ENCODE assay signal across 13 cellular contexts in genomic region chr9:14080940-14081621, GRCh38.
DNase-seq lines count a peak whose midpoint lies in the region; ATAC-seq, FAIRE-seq and TF ChIP-seq lines count a peak whose summit lies in the region.
"Had no signal": no experiment of that assay in that cellular context is flagged by ENCODE, and none has a peak within 500 bp of the region (broad histone marks: within the 10 kb centered on the region; RNA-seq: fewer than 3 reads in every experiment).

No MANE protein-coding gene starts in this region.

- ATAC-seq in GM12878 (peak; percentile 48), GM21717 (IDR thresholded peaks at IDR 0.05; ENCODE audit: unreplicated experiment) (no peak), HG02798 (IDR thresholded peaks at IDR 0.05; ENCODE audit: poor library complexity, unreplicated experiment) (no peak)
- ATAC-seq: naive thymus-derived CD4-positive, alpha-beta T cell had no signal

- no peak overlapping the region for H3K27ac Mint-ChIP-seq in nephron progenitor cell
- H3K27ac Mint-ChIP-seq: activated naive CD4-positive, alpha-beta T cell treated with anti-CD3 and anti-CD28 coated beads, Interleukin-2, amount 50 U/mL, for 72 hours; naive thymus-derived CD4-positive, alpha-beta T cell had no signal

- H2AFZ ChIP-seq in GM12878 (ENCODE audit: control insufficient read depth, low read depth, low read length): no peak overlapping the region

- TF ChIP-seq POLR2A in NB4 (IDR thresholded peaks at IDR 0.05; ENCODE audit: extremely low read depth, insufficient read length): no peak
- TF ChIP-seq POLR2A in GM12878 (IDR thresholded peaks at IDR 0.05; ENCODE audit: low read depth, low read length): no peak

- BruUV-seq in GM12878 (replicated peaks; lab: Mats Ljungman, UMichigan): no TSS peak

- no peak overlapping the region for H3K27ac ChIP-seq in GM12878 (ENCODE audit: control insufficient read depth, insufficient read depth)

- intact Hi-C loops in GM12878 (cut with micrococcal nuclease; ENCODE audit: unreplicated experiment): no loop called here

- RAD21 ChIA-PET in GM12878 (lab: Charles Lee; ENCODE audit: unreplicated experiment): no interaction called here

- POLR2A ChIA-PET in GM12878 (lab: Charles Lee): no interaction called here

- CTCF ChIA-PET in GM12878 (lab: Yijun Ruan, JAX): interaction anchor here (1.7 kb wide), 1 partner anchor 10 kb away, joined by 4 read pairs; no protein-coding TSS in a partner anchor

- WGBS in GM12878 (ENCODE audit: insufficient coverage, insufficient replicate concordance, low lambda C conversion rate, missing lambda C conversion rate): 22% methylated on average over 7 of the region's 7 CpGs

- no peak for FAIRE-seq in GM12878 (lab: Jason Lieb, UNC)
- FAIRE-seq: G401.6 had no signal

- H3K4me3 ChIP-seq in NB4 (ENCODE audit: low read depth, low read length) (no peak overlapping the region), GM12878 (no peak overlapping the region)

- DNase-seq in H4 (ENCODE audit: low spot score) (peak; percentile 87), NB4 (ENCODE audit: low read depth) (peak; percentile 17), GM12878 (ENCODE audit: low read depth, low spot score) (no peak), nephron progenitor cell (no peak), NCI-H226 (no peak)
- DNase-seq in activated CD4-positive, alpha-beta T cell treated with anti-CD3 and anti-CD28 coated beads for 4 hours: no peak
- DNase-seq: dermis blood vessel endothelial cell; naive thymus-derived CD4-positive, alpha-beta T cell; NCI-H1694 had no signal

- no peak overlapping the region for H3K4me2 ChIP-seq in GM12878 (ENCODE audit: control insufficient read depth, insufficient read depth)

- TF ChIP-seq CTCF in NB4 (IDR thresholded peaks at IDR 0.05; ENCODE audit: low read depth, low read length): no peak
- no peak for TF ChIP-seq CTCF in GM12878 (IDR thresholded peaks at IDR 0.05 in 2 of 3, conservative IDR thresholded peaks at IDR 0.05 in 1 of 3; ENCODE audit: control insufficient read depth in 2 of 3, extremely low read depth in 1 of 3, insufficient read depth in 1 of 3, low read depth in 3 of 3, low read length in 3 of 3)
- TF ChIP-seq CTCF in nephron progenitor cell (IDR thresholded peaks at IDR 0.05): no peak

- peaks cover 2% of the 10 kb centered on the region for H3K27me3 Mint-ChIP-seq in nephron progenitor cell (ENCODE audit: low read depth, poor library complexity)
- H3K27me3 Mint-ChIP-seq: naive thymus-derived CD4-positive, alpha-beta T cell had no signal

- H3K9me3 Mint-ChIP-seq in nephron progenitor cell: no peaks in the 10 kb centered on the region
- H3K9me3 Mint-ChIP-seq: activated naive CD4-positive, alpha-beta T cell treated with anti-CD3 and anti-CD28 coated beads, Interleukin-2, amount 50 U/mL, for 72 hours had no signal

- in situ Hi-C loops in GM12878 (cut with MboI): no loop called here

- H3K4me1 Mint-ChIP-seq in nephron progenitor cell: peaks cover 74% of the 10 kb centered on the region
- H3K4me1 Mint-ChIP-seq: naive thymus-derived CD4-positive, alpha-beta T cell had no signal

- no peak overlapping the region for H3K9ac ChIP-seq in GM12878 (ENCODE audit: control insufficient read depth, insufficient read depth, low read length)

- H3K36me3 Mint-ChIP-seq in nephron progenitor cell (ENCODE audit: low read depth): no peaks in the 10 kb centered on the region
- H3K36me3 Mint-ChIP-seq: activated naive CD4-positive, alpha-beta T cell treated with anti-CD3 and anti-CD28 coated beads, Interleukin-2, amount 50 U/mL, for 72 hours; naive thymus-derived CD4-positive, alpha-beta T cell had no signal

- no peaks in the 10 kb centered on the region for H3K36me3 ChIP-seq in GM12878 (ENCODE audit: control insufficient read depth in 2 of 2, insufficient read depth in 2 of 2, low read length in 1 of 2)

- H3K4me3 Mint-ChIP-seq in nephron progenitor cell: peak overlapping the region; percentile 28
- H3K4me3 Mint-ChIP-seq: naive thymus-derived CD4-positive, alpha-beta T cell had no signal

- no peak for TF ChIP-seq RAD21 in GM12878 (IDR thresholded peaks at IDR 0.05; ENCODE audit: insufficient read depth, low read depth, low read length)

- H3K4me1 ChIP-seq in GM12878 (ENCODE audit: control insufficient read depth, insufficient read depth, low read length): no peaks in the 10 kb centered on the region

- SMC1A ChIA-PET in GM12878 (lab: Charles Lee; ENCODE audit: uncharacterized antibody, unreplicated experiment): no interaction called here

- no peak for TF ChIP-seq EP300 in GM12878 (IDR thresholded peaks at IDR 0.05; ENCODE audit: borderline replicate concordance in 1 of 2, control insufficient read depth in 1 of 2, low read depth in 2 of 2, low read length in 2 of 2)

- H4K20me1 ChIP-seq in GM12878 (ENCODE audit: control insufficient read depth, insufficient read depth): no peaks in the 10 kb centered on the region

- no peaks in the 10 kb centered on the region for H3K9me3 ChIP-seq in GM12878 (replicated peaks; ENCODE audit: control insufficient read depth, insufficient read depth, low read length)

- H3K27me3 ChIP-seq in GM12878 (replicated peaks in 1 of 2; ENCODE audit: control insufficient read depth in 2 of 2, insufficient read depth in 2 of 2, low read length in 1 of 2): no peaks in the 10 kb centered on the region

- H3K79me2 ChIP-seq in GM12878 (ENCODE audit: control insufficient read depth, insufficient read depth, low read length): no peaks in the 10 kb centered on the region

TF ChIP-seq in GM12878, 131 proteins besides CTCF, POLR2A, EP300 and RAD21:
- TF ChIP-seq RUNX3 (IDR thresholded peaks at IDR 0.05; ENCODE audit: low read length) (peak; percentile 42), BHLHE40 (IDR thresholded peaks at IDR 0.05; ENCODE audit: borderline replicate concordance in 1 of 2, low read depth in 2 of 2, low read length in 1 of 2) (no peak)

Comparison
In these comparisons a context has a peak if more than half of its experiments do, and no peak if none do; other contexts are left out.
1. DNase-seq: peak in H4 (single experiment) and NB4 (single experiment); none in GM12878 (single experiment), nephron progenitor cell (single experiment), NCI-H226 (single experiment) and activated CD4-positive, alpha-beta T cell treated with anti-CD3 and anti-CD28 coated beads for 4 hours (0 of 2).